Comparison of ENCODE assay signal across 1 cellular context in the genomic region with DNA sequence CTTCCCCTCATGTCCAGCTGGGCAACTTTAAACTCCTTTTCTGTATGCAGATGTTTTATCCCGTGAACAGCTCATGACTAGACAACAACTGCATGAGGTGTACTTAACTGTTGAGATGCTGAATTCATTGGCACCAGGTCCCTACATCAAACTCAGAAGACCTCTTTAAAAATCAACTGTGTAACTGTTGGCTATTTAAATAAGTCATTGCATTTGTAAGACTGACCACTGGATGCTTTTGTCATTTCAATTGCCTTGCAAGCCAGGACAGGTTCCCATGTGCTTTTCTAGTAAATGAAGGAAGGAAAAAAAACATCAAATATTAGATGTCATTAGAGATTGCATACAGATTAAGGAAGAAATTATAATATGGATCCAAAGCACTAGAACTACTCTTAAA.
TF ChIP-seq lines count a peak whose summit lies in the region.

No MANE protein-coding gene starts in this region.

TF ChIP-seq in H1, 55 proteins besides CTCF, POLR2A, EP300 and RAD21:
- TF ChIP-seq, protein P1, sequence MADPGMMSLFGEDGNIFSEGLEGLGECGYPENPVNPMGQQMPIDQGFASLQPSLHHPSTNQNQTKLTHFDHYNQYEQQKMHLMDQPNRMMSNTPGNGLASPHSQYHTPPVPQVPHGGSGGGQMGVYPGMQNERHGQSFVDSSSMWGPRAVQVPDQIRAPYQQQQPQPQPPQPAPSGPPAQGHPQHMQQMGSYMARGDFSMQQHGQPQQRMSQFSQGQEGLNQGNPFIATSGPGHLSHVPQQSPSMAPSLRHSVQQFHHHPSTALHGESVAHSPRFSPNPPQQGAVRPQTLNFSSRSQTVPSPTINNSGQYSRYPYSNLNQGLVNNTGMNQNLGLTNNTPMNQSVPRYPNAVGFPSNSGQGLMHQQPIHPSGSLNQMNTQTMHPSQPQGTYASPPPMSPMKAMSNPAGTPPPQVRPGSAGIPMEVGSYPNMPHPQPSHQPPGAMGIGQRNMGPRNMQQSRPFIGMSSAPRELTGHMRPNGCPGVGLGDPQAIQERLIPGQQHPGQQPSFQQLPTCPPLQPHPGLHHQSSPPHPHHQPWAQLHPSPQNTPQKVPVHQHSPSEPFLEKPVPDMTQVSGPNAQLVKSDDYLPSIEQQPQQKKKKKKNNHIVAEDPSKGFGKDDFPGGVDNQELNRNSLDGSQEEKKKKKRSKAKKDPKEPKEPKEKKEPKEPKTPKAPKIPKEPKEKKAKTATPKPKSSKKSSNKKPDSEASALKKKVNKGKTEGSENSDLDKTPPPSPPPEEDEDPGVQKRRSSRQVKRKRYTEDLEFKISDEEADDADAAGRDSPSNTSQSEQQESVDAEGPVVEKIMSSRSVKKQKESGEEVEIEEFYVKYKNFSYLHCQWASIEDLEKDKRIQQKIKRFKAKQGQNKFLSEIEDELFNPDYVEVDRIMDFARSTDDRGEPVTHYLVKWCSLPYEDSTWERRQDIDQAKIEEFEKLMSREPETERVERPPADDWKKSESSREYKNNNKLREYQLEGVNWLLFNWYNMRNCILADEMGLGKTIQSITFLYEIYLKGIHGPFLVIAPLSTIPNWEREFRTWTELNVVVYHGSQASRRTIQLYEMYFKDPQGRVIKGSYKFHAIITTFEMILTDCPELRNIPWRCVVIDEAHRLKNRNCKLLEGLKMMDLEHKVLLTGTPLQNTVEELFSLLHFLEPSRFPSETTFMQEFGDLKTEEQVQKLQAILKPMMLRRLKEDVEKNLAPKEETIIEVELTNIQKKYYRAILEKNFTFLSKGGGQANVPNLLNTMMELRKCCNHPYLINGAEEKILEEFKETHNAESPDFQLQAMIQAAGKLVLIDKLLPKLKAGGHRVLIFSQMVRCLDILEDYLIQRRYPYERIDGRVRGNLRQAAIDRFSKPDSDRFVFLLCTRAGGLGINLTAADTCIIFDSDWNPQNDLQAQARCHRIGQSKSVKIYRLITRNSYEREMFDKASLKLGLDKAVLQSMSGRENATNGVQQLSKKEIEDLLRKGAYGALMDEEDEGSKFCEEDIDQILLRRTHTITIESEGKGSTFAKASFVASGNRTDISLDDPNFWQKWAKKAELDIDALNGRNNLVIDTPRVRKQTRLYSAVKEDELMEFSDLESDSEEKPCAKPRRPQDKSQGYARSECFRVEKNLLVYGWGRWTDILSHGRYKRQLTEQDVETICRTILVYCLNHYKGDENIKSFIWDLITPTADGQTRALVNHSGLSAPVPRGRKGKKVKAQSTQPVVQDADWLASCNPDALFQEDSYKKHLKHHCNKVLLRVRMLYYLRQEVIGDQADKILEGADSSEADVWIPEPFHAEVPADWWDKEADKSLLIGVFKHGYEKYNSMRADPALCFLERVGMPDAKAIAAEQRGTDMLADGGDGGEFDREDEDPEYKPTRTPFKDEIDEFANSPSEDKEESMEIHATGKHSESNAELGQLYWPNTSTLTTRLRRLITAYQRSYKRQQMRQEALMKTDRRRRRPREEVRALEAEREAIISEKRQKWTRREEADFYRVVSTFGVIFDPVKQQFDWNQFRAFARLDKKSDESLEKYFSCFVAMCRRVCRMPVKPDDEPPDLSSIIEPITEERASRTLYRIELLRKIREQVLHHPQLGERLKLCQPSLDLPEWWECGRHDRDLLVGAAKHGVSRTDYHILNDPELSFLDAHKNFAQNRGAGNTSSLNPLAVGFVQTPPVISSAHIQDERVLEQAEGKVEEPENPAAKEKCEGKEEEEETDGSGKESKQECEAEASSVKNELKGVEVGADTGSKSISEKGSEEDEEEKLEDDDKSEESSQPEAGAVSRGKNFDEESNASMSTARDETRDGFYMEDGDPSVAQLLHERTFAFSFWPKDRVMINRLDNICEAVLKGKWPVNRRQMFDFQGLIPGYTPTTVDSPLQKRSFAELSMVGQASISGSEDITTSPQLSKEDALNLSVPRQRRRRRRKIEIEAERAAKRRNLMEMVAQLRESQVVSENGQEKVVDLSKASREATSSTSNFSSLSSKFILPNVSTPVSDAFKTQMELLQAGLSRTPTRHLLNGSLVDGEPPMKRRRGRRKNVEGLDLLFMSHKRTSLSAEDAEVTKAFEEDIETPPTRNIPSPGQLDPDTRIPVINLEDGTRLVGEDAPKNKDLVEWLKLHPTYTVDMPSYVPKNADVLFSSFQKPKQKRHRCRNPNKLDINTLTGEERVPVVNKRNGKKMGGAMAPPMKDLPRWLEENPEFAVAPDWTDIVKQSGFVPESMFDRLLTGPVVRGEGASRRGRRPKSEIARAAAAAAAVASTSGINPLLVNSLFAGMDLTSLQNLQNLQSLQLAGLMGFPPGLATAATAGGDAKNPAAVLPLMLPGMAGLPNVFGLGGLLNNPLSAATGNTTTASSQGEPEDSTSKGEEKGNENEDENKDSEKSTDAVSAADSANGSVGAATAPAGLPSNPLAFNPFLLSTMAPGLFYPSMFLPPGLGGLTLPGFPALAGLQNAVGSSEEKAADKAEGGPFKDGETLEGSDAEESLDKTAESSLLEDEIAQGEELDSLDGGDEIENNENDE (IDR thresholded peaks at IDR 0.05; ENCODE audit: insufficient replicate concordance, low read length): peak; percentile 51
- peak; percentile 87; the same call in 1 of the 2 replicates for TF ChIP-seq POU5F1 (IDR thresholded peaks at IDR 0.05; ENCODE audit: low read depth, low read length)
- no peak for TF ChIP-seq POLR2AphosphoS5 (IDR thresholded peaks at IDR 0.05; ENCODE audit: low read depth, low read length)
- peak; percentile 65 for TF ChIP-seq NANOG (IDR thresholded peaks at IDR 0.05; ENCODE audit: insufficient read depth, low read depth, low read length, poor library complexity, severe bottlenecking)
- no peak for TF ChIP-seq RXRA (IDR thresholded peaks at IDR 0.05; ENCODE audit: insufficient read depth, low read depth, low read length)
- no peak for TF ChIP-seq SP2 (IDR thresholded peaks at IDR 0.05; ENCODE audit: low read length)
- no peak for TF ChIP-seq KDM5A (IDR thresholded peaks at IDR 0.05; ENCODE audit: low read length)
- no peak for TF ChIP-seq JUN (IDR thresholded peaks at IDR 0.05; ENCODE audit: low read depth, low read length)
- TF ChIP-seq TCF12 (IDR thresholded peaks at IDR 0.05; ENCODE audit: low read depth, low read length): no peak
- TF ChIP-seq TBP (IDR thresholded peaks at IDR 0.05; ENCODE audit: low read depth, low read length): no peak
- no peak for TF ChIP-seq NRF1 (IDR thresholded peaks at IDR 0.05; ENCODE audit: low read depth, low read length)
- no peak for TF ChIP-seq SP1 (IDR thresholded peaks at IDR 0.05; ENCODE audit: low read depth, low read length)
- no peak for TF ChIP-seq BRCA1 (IDR thresholded peaks at IDR 0.05; ENCODE audit: low read depth, low read length)
- TF ChIP-seq CEBPB (IDR thresholded peaks at IDR 0.05; ENCODE audit: low read depth, low read length): no peak
- TF ChIP-seq, protein P2, sequence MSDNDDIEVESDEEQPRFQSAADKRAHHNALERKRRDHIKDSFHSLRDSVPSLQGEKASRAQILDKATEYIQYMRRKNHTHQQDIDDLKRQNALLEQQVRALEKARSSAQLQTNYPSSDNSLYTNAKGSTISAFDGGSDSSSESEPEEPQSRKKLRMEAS (IDR thresholded peaks at IDR 0.05): peak; percentile 65; the same call in 1 of the 2 replicates
- TF ChIP-seq PHF8 (conservative IDR thresholded peaks at IDR 0.05; ENCODE audit: low read depth, low read length): no peak
- no peak for TF ChIP-seq TEAD4 (IDR thresholded peaks at IDR 0.05; ENCODE audit: low read depth, low read length)
- no peak for TF ChIP-seq EZH2 (IDR thresholded peaks at IDR 0.05; ENCODE audit: low read depth, low read length, severe bottlenecking)
